ENCODE assay signal across 1 cellular context in the genomic region with DNA sequence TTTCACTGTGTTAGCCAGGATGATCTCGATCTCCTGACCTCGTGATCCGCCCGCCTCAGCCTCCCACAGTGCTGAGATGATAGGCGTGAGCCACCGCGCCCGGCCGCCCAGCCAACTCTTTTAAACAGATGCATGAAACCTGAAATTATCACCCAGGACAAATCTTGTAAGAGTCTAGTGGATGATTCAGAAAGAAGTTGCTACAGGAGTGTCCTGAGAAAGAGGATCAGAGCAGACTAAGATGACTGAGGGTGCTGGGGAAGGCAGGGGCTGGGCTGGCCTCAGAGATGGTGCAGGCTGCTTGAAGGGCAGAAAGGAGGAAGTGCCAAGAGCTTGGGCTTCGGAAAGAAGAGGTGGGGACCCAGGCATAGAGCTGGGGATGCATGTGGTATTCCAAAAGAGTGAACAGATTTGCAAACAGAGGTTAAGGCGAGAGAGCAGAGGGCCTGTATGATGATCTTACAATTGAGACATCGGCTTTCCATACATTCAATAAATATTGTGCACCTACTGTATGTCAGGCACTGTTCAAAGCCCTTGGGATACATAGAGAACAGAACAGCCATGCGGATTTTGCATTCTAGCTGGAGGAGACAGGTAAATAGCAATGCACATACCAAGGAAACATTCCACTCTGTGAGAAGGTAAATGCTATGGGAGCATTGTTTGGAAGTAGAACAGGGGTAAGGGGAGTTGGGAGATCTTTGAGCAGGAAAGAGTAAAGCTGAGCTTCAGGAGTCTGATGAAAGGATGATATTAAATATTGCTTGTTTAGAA.
TF ChIP-seq lines count a peak whose summit lies in the region.

No MANE protein-coding gene starts in this region.

TF ChIP-seq in GM12878, 131 proteins besides CTCF, POLR2A, EP300 and RAD21:
- TF ChIP-seq MEF2B (IDR thresholded peaks at IDR 0.05; ENCODE audit: partially characterized antibody, poor library complexity, severe bottlenecking) (no peak), CHD4 (IDR thresholded peaks at IDR 0.05) (no peak), SPI1 (IDR thresholded peaks at IDR 0.05; ENCODE audit: borderline replicate concordance, insufficient read depth, low read depth, low read length) (peak; percentile 24; the same call in 1 of the 2 replicates), CBX3 (IDR thresholded peaks at IDR 0.05; ENCODE audit: borderline replicate concordance, low read depth) (no peak)
